In genomic region chr14:53035796-53036195, GRCh38 we compare ENCODE assay signal across 33 cellular contexts.
A peak's percentile ranks its signal among the peaks of the same experiment; 100 is the strongest.
DNase-seq lines count a peak whose midpoint lies in the region; FAIRE-seq and TF ChIP-seq lines count a peak whose summit lies in the region.
"Had no signal": no experiment of that assay in that cellular context is flagged by ENCODE, and none has a peak within 500 bp of the region (broad histone marks: within the 10 kb centered on the region; RNA-seq: fewer than 3 reads in every experiment).

No MANE protein-coding gene starts in this region.

- H3K36me3 ChIP-seq in astrocyte (ENCODE audit: insufficient read depth, low read length) (no peaks in the 10 kb centered on the region), smooth muscle cell (ENCODE audit: low read depth) (no peaks in the 10 kb centered on the region)
- H3K36me3 ChIP-seq: breast epithelium, Peyer's patch, thoracic aorta had no signal

- peaks cover 19% of the 10 kb centered on the region for H3F3A ChIP-seq in smooth muscle cell (ENCODE audit: low read depth)

- FAIRE-seq in GM19239 (lab: Jason Lieb, UNC) = peak; percentile 26
- peak; percentile 63 for FAIRE-seq in astrocyte (lab: Jason Lieb, UNC)
- FAIRE-seq: colon had no signal

- H3K27me3 Mint-ChIP-seq in astrocyte (ENCODE audit: low read depth, unreplicated experiment) = no peaks in the 10 kb centered on the region
- H3K27me3 Mint-ChIP-seq: activated CD4-positive, alpha-beta memory T cell treated with anti-CD3 and anti-CD28 coated beads for 36 hours; stimulated activated naive CD8-positive, alpha-beta T cell treated with anti-CD3 and anti-CD28 coated beads, Interleukin-15, Interleukin-2, amounts not matched to agents 100 ng/mL and 50 ng/mL, for 24 hours had no signal

- H3K9ac ChIP-seq in astrocyte (ENCODE audit: low read length) (no peak overlapping the region), smooth muscle cell (ENCODE audit: low read depth) (no peak overlapping the region)
- H3K9ac ChIP-seq: parathyroid adenoma had no signal

- H3K4me2 ChIP-seq in astrocyte (ENCODE audit: low read length) (no peak overlapping the region), smooth muscle cell (peak overlapping the region; percentile 42)
- H3K4me2 ChIP-seq: hepatocyte had no signal

- peaks cover 2% of the 10 kb centered on the region for H3K9me3 Mint-ChIP-seq in astrocyte (ENCODE audit: unreplicated experiment)
- H3K9me3 Mint-ChIP-seq: activated T-helper 1 cell treated with anti-CD3 and anti-CD28 coated beads, Interleukin-12 subunit alpha, Interleukin-12 subunit beta, Interleukin-2, Interleukin-4 antibody, amounts not matched to agents 30 ng/mL and 10 ng/mL and 1 ng/mL, durations not matched to agents 14 hours and 24 hours and 36 hours; stimulated activated naive CD8-positive, alpha-beta T cell treated with anti-CD3 and anti-CD28 coated beads, Interleukin-15, Interleukin-2, amounts not matched to agents 100 ng/mL and 50 ng/mL, for 24 hours had no signal

- DNase-seq in GM19239 (ENCODE audit: insufficient read length, low spot score) = no peak
- DNase-seq in astrocyte (ENCODE audit: low read depth) = peak; percentile 17
- DNase-seq in fibroblast of villous mesenchyme (ENCODE audit: low read depth) = peak; percentile 65
- DNase-seq in smooth muscle cell (lab: John Stamatoyannopoulos, UW; ENCODE audit: unreplicated experiment) = no peak
- DNase-seq in inferior parietal cortex (ENCODE audit: extremely low spot score) = no peak
- no peak for DNase-seq in effector CD8-positive, alpha-beta T cell (lab: John Stamatoyannopoulos, UW)
- DNase-seq in NCI-H2029 (lab: John Stamatoyannopoulos, UW) = no peak
- DNase-seq: activated CD4-positive, alpha-beta memory T cell treated with anti-CD3 and anti-CD28 coated beads for 36 hours; activated CD4-positive, alpha-beta T cell treated with anti-CD3 and anti-CD28 coated beads for 1 hour; activated CD8-positive, alpha-beta memory T cell treated with anti-CD3 and anti-CD28 coated beads, Interleukin-2, amount 50 U/mL, for 4 hours; activated naive CD4-positive, alpha-beta T cell treated with Interleukin-2 at 50 U/mL for 16 hours; amygdala; DMS 273 treated with DMSO at 0.1 percent for 48 hours; effector CD4-positive, alpha-beta T cell; left colon; mucosa of descending colon; NCI-H1092; NCI-H1694; NCI-H82; Peyer's patch; SHP77; spleen; stimulated activated CD4-positive, alpha-beta T cell treated with anti-CD3 and anti-CD28 coated beads, Interleukin-2, amount 100 ng/mL, for 24 hours had no signal

- H3K27me3 ChIP-seq in astrocyte (ENCODE audit: insufficient read depth, low read length) = no peaks in the 10 kb centered on the region
- no peaks in the 10 kb centered on the region for H3K27me3 ChIP-seq in smooth muscle cell (ENCODE audit: low read depth)
- H3K27me3 ChIP-seq: breast epithelium, gastroesophageal sphincter, hepatocyte, Peyer's patch, spleen had no signal

- H3K4me1 ChIP-seq in astrocyte (ENCODE audit: insufficient read depth, low read length) = peaks cover 14% of the 10 kb centered on the region
- peaks cover 20% of the 10 kb centered on the region for H3K4me1 ChIP-seq in smooth muscle cell (ENCODE audit: low read depth)
- H3K4me1 ChIP-seq: breast epithelium, Peyer's patch had no signal

- no peaks in the 10 kb centered on the region for H3K79me2 ChIP-seq in astrocyte (ENCODE audit: insufficient read depth, low read length)
- H3K79me2 ChIP-seq in smooth muscle cell (ENCODE audit: low read depth) = no peaks in the 10 kb centered on the region
- H3K79me2 ChIP-seq: hepatocyte, parathyroid adenoma had no signal

- WGBS in smooth muscle cell (ENCODE audit: low lambda C conversion rate) = 70% methylated on average over 2 of the region's 2 CpGs

- TF ChIP-seq CTCF in astrocyte (IDR thresholded peaks at IDR 0.05; ENCODE audit: insufficient read depth, low read depth, low read length) = no peak
- TF ChIP-seq CTCF in fibroblast of villous mesenchyme (IDR thresholded peaks at IDR 0.05; ENCODE audit: insufficient read depth, low read depth, low read length) = no peak
- no peak for TF ChIP-seq CTCF in smooth muscle cell (IDR thresholded peaks at IDR 0.05; ENCODE audit: borderline replicate concordance, insufficient read depth, poor library complexity, severe bottlenecking)

- no peak overlapping the region for H3K4me3 Mint-ChIP-seq in astrocyte (ENCODE audit: unreplicated experiment)
- H3K4me3 Mint-ChIP-seq: activated CD4-positive, alpha-beta memory T cell treated with anti-CD3 and anti-CD28 coated beads for 36 hours; activated T-helper 1 cell treated with anti-CD3 and anti-CD28 coated beads, Interleukin-12 subunit alpha, Interleukin-12 subunit beta, Interleukin-2, Interleukin-4 antibody, amounts not matched to agents 30 ng/mL and 10 ng/mL and 1 ng/mL, durations not matched to agents 14 hours and 24 hours and 36 hours; neural crest cell; stimulated activated naive CD8-positive, alpha-beta T cell treated with anti-CD3 and anti-CD28 coated beads, Interleukin-15, Interleukin-2, amounts not matched to agents 100 ng/mL and 50 ng/mL, for 24 hours had no signal

- H3K36me3 Mint-ChIP-seq in astrocyte (ENCODE audit: low read depth, unreplicated experiment) = peaks cover 12% of the 10 kb centered on the region

- H3K27ac Mint-ChIP-seq in astrocyte (ENCODE audit: unreplicated experiment) = peak overlapping the region; percentile 80
- H3K27ac Mint-ChIP-seq: activated CD4-positive, alpha-beta memory T cell treated with anti-CD3 and anti-CD28 coated beads for 36 hours; activated T-helper 1 cell treated with anti-CD3 and anti-CD28 coated beads, Interleukin-12 subunit alpha, Interleukin-12 subunit beta, Interleukin-2, Interleukin-4 antibody, amounts not matched to agents 30 ng/mL and 10 ng/mL and 1 ng/mL, durations not matched to agents 14 hours and 24 hours and 36 hours; stimulated activated naive CD8-positive, alpha-beta T cell treated with anti-CD3 and anti-CD28 coated beads, Interleukin-15, Interleukin-2, amounts not matched to agents 100 ng/mL and 50 ng/mL, for 24 hours had no signal

- H3K4me3 ChIP-seq in astrocyte (ENCODE audit: insufficient read depth, low read depth, low read length) = no peak overlapping the region
- no peak overlapping the region for H3K4me3 ChIP-seq in fibroblast of villous mesenchyme (ENCODE audit: low read depth, low read length)
- H3K4me3 ChIP-seq in smooth muscle cell = no peak overlapping the region
- H3K4me3 ChIP-seq: breast epithelium, gastroesophageal sphincter, hepatocyte, mucosa of descending colon, Peyer's patch, spleen, thoracic aorta had no signal

- no peak overlapping the region for H2AFZ ChIP-seq in astrocyte (ENCODE audit: low read depth, low read length)
- no peak overlapping the region for H2AFZ ChIP-seq in smooth muscle cell (ENCODE audit: low read depth)
- H2AFZ ChIP-seq: hepatocyte, parathyroid adenoma had no signal

- H3K27ac ChIP-seq in astrocyte (ENCODE audit: low read depth, low read length) (no peak overlapping the region), smooth muscle cell (ENCODE audit: low read depth) (peak overlapping the region; percentile 63)
- H3K27ac ChIP-seq: breast epithelium, epithelial cell of prostate, hepatocyte, parathyroid adenoma, Peyer's patch, spleen had no signal

- H3K9me3 ChIP-seq in astrocyte (ENCODE audit: insufficient read depth, low read depth, low read length) = no peaks in the 10 kb centered on the region
- no peaks in the 10 kb centered on the region for H3K9me3 ChIP-seq in smooth muscle cell (replicated peaks; ENCODE audit: low read depth)
- H3K9me3 ChIP-seq: breast epithelium, gastroesophageal sphincter, mucosa of descending colon, Peyer's patch, spleen, thoracic aorta had no signal

- H3K4me1 Mint-ChIP-seq in astrocyte (ENCODE audit: low read depth, unreplicated experiment) = peaks cover 49% of the 10 kb centered on the region
- H3K4me1 Mint-ChIP-seq: neural crest cell had no signal

- H4K20me1 ChIP-seq in astrocyte (ENCODE audit: insufficient read depth, low read length) (no peaks in the 10 kb centered on the region), smooth muscle cell (ENCODE audit: low read depth) (no peaks in the 10 kb centered on the region)

Comparison
In these comparisons a context has a peak if more than half of its experiments do, and no peak if none do; other contexts are left out.
1. DNase-seq: peak in astrocyte (single experiment) and fibroblast of villous mesenchyme (single experiment); none in GM19239 (single experiment), smooth muscle cell (single experiment), inferior parietal cortex (single experiment), effector CD8-positive, alpha-beta T cell (single experiment) and NCI-H2029 (single experiment).